In genomic region chr3:54198556-54198955, GRCh38 we compare ENCODE assay signal across 22 cellular contexts.
"Had no signal": no experiment of that assay in that cellular context is flagged by ENCODE, and none has a peak within 500 bp of the region (broad histone marks: within the 10 kb centered on the region; RNA-seq: fewer than 3 reads in every experiment).

No MANE protein-coding gene starts in this region.

- H3K27ac ChIP-seq: VCaP had no signal

- H3K9ac ChIP-seq: SK-N-SH had no signal

- H3K9me3 ChIP-seq: MG63, SK-N-SH had no signal

- H3K4me3 ChIP-seq: MG63 had no signal

- H3K36me3 ChIP-seq: MG63 had no signal

- H3K9me2 ChIP-seq: SK-N-SH had no signal

- DNase-seq: activated CD4-positive, alpha-beta memory T cell treated with anti-CD3 and anti-CD28 coated beads, Interleukin-2, amount 10 ng/mL, durations not matched to agents 7 days and 5 days; activated CD4-positive, alpha-beta T cell treated with anti-CD3 and anti-CD28 coated beads for 36 hours; activated CD4-positive, alpha-beta T cell treated with anti-CD3 and anti-CD28 coated beads, Interleukin-2, amount 50 U/mL, for 1 hour; activated gamma-delta T cell; activated naive CD4-positive, alpha-beta T cell treated with anti-CD3 and anti-CD28 coated beads for 36 hours; activated T-cell treated with anti-CD3 and anti-CD28 coated beads for 4 hours; activated T-cell treated with anti-CD3 and anti-CD28 coated beads, Interleukin-2, amount 50 U/mL, for 48 hours; anterior cingulate cortex; MG63; NCI-H1105 treated with DMSO at 0.1 percent for 48 hours; NCI-H1436 treated with DMSO at 0.1 percent for 48 hours; NCI-H1930; NCI-H2107; NCI-H2171 treated with DMSO at 0.1 percent for 48 hours; NCI-H510A treated with DMSO at 0.1 percent for 48 hours; NCI-H774; NK-92 treated with Interleukin-12 subunit alpha and Interleukin-12 subunit beta, amount 100 ng/mL, for 24 hours; OCI-M1; RPMI8226; SK-N-SH; T-helper 1 cell had no signal

- H3K27me3 ChIP-seq: MG63 had no signal

- H3K4me2 ChIP-seq: SK-N-SH had no signal
